8 cellular contexts compared by ENCODE assay signal in the genomic region with DNA sequence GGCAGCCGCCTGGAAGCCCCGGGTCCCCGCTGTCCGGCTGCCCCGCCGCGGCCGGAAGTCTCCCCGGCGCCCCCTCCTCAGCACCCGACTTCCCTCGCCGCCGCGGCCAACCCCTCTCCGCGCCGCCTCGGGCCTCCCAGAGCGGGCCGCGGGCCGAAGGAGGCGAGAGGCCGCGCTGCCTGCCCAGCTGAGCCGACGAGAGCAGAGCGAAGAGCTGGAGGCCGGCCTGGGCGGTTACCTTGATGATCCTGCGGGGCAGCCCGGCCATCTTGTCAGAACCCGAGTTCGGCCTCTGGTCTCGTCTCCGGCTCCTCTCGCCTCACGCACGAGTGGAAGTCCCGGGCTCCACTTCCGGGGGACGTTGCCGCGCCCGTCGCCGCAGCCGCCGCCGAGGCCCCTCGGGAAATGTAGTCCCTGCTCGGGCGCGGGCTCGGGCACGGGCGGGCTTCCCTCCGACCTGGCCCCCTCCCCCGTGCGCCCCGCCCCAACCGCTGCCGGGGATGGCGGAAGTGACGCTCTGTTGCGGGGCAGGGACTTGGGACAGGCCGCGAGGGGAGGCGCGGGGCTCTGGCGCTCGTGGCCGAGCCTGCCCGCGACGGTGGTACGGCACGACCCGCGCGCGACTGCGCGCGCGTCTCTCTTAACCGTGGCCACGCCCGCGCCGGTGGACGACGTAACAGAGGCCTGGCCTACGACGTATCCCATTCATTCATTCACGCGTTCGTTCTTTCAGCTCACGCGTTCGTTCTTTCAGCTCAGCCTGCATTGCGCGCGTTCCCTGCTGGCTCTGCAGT. TPM values are rescaled to one million over a fixed set of nuclear protein-coding genes. Genes with fewer than 3 reads are reported as not detected.
DNase-seq lines count a peak whose midpoint lies in the region; ATAC-seq, FAIRE-seq and TF ChIP-seq lines count a peak whose summit lies in the region.

A gene with protein sequence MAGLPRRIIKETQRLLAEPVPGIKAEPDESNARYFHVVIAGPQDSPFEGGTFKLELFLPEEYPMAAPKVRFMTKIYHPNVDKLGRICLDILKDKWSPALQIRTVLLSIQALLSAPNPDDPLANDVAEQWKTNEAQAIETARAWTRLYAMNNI (minus strand): TSS at position 331 of the 794 bp plus-strand sequence. CDS start 63 bp downstream, at position 268.

- H3K27me3 ChIP-seq in pancreas (no peaks in the 10 kb centered on the region), thyroid gland (no peaks in the 10 kb centered on the region)

- H3K4me1 ChIP-seq in pancreas (peaks cover 0 to 19% (median 19%) of the 10 kb centered on the region in 3 donors), thyroid gland (peaks cover 17 to 18% of the 10 kb centered on the region in 2 donors)

- peak within 1 kb of the TSS; percentile 74 to 99 (median 90) for H3K4me3 ChIP-seq in pancreas
- peak within 1 kb of the TSS; percentile 94 to 100 (median 99) for H3K4me3 ChIP-seq in thyroid gland (replicated peaks in 1 of 3)

- TF ChIP-seq CTCF in pancreas (IDR thresholded peaks at IDR 0.05) (no peak), thyroid gland (IDR thresholded peaks at IDR 0.05) (no peak)

- no peaks in the 10 kb centered on the region for H3K9me3 Mint-ChIP-seq in activated naive CD8-positive, alpha-beta T cell treated with anti-CD3 and anti-CD28 coated beads, Interleukin-2, amount 50 U/mL, for 24 hours

- peak within 1 kb of the TSS; percentile 83 to 89 (median 84) for H3K27ac ChIP-seq in pancreas
- H3K27ac ChIP-seq in thyroid gland = peak within 1 kb of the TSS; percentile 49 to 84 (median 84)

- H3K27me3 Mint-ChIP-seq in activated naive CD8-positive, alpha-beta T cell treated with anti-CD3 and anti-CD28 coated beads, Interleukin-2, amount 50 U/mL, for 24 hours = no peaks in the 10 kb centered on the region

- H3K4me3 Mint-ChIP-seq in activated naive CD8-positive, alpha-beta T cell treated with anti-CD3 and anti-CD28 coated beads, Interleukin-2, amount 50 U/mL, for 24 hours = peak within 1 kb of the TSS; percentile 98

- TF ChIP-seq POLR2A in GM12891 (IDR thresholded peaks at IDR 0.05; ENCODE audit: low read depth, low read length) = peak; percentile 80
- peak; percentile 19 to 75 for TF ChIP-seq POLR2A in thyroid gland (IDR thresholded peaks at IDR 0.05)

- peak within 1 kb of the TSS; percentile 99 for H3K27ac Mint-ChIP-seq in activated naive CD8-positive, alpha-beta T cell treated with anti-CD3 and anti-CD28 coated beads, Interleukin-2, amount 50 U/mL, for 24 hours

- peak; percentile 83 for ATAC-seq in HG02798 (IDR thresholded peaks at IDR 0.05; ENCODE audit: poor library complexity, unreplicated experiment)
- ATAC-seq in activated naive CD8-positive, alpha-beta T cell treated with anti-CD3 and anti-CD28 coated beads, Interleukin-2, amount 50 U/mL, for 24 hours = peak; percentile 90
- peak; percentile 96 for ATAC-seq in Right ventricle myocardium superior (ENCODE audit: poor library complexity)
- peak; percentile 96 to 97 (median 96) for ATAC-seq in pancreas

- 0% methylated on average over 89 to 105 of the region's 105 CpGs for whole genome bisulfite sequencing in pancreas, 2 donors
- 0 to 2% methylated on average over 11 to 12 of the region's 105 CpGs for whole genome bisulfite sequencing in thyroid gland, 2 donors

- H3K9me3 ChIP-seq in pancreas (no peaks in the 10 kb centered on the region), thyroid gland (no peaks in the 10 kb centered on the region)

- H3K36me3 Mint-ChIP-seq in activated naive CD8-positive, alpha-beta T cell treated with anti-CD3 and anti-CD28 coated beads, Interleukin-2, amount 50 U/mL, for 24 hours (ENCODE audit: low read depth) = peaks cover 18% of the 10 kb centered on the region

- H3K36me3 ChIP-seq in pancreas (no peaks in the 10 kb centered on the region), thyroid gland (no peaks in the 10 kb centered on the region)

- H3K4me1 Mint-ChIP-seq in activated naive CD8-positive, alpha-beta T cell treated with anti-CD3 and anti-CD28 coated beads, Interleukin-2, amount 50 U/mL, for 24 hours = peaks cover 55% of the 10 kb centered on the region

- FAIRE-seq in GM12891 (lab: Jason Lieb, UNC) = peak; percentile 94
- no peak for FAIRE-seq in pancreas (lab: Jason Lieb, UNC)

- intact Hi-C loops in Right ventricle myocardium superior (cut with DNase I) = no loop called here
- intact Hi-C loops in pancreas (cut with DNase I) = no loop called here
- intact Hi-C loops in thyroid gland (cut with DNase I) = no loop called here

- DNase-seq in GM12891 (ENCODE audit: insufficient read length, low spot score) (peak; percentile 77), NCI-H1436 (lab: John Stamatoyannopoulos, UW) (peak; percentile 95), SW480 (ENCODE audit: low spot score) (peak; percentile 90), Right ventricle myocardium superior (peak; percentile 97), pancreas (peak; percentile 95 to 98 (median 96)), thyroid gland (peak; percentile 96 to 97)
- peak; percentile 97 for DNase-seq in activated naive CD8-positive, alpha-beta T cell treated with anti-CD3 and anti-CD28 coated beads, Interleukin-2, amount 50 U/mL, for 24 hours

TF ChIP-seq in GM12891, 5 proteins besides CTCF, POLR2A, EP300 and RAD21:
- no peak for TF ChIP-seq PAX5 (IDR thresholded peaks at IDR 0.05; ENCODE audit: insufficient read depth, low read length, severe bottlenecking)
- no peak for TF ChIP-seq SPI1 (IDR thresholded peaks at IDR 0.05; ENCODE audit: low read depth, low read length)
- TF ChIP-seq POU2F2 (IDR thresholded peaks at IDR 0.05; ENCODE audit: low read depth, low read length) = peak; percentile 26; the same call in 1 of the 2 replicates
- TF ChIP-seq POLR2AphosphoS5 (IDR thresholded peaks at IDR 0.05; ENCODE audit: low read depth, low read length) = peak; percentile 51; the same call in 1 of the 2 replicates
- peak; percentile 84 for TF ChIP-seq TAF1 (IDR thresholded peaks at IDR 0.05; ENCODE audit: low read depth, low read length)

RNA-seq across cellular contexts. Expression of the gene that starts here (rescaled TPM):
- 189 TPM for polyA plus RNA-seq in GM12891 (2012; ENCODE audit: low read depth, missing spikeins)
- total RNA-seq in Right ventricle myocardium superior (77.3 TPM), pancreas (10 to 100 TPM; 14.7 to 33.2 (median 21.5) TPM), thyroid gland (10 to 100 TPM; 22.3 to 55.9 (median 30.8) TPM)
- polyA plus RNA-seq in pancreas = 10 to 100 TPM; 18.3 to 32.7 TPM

Comparison
In these comparisons a context has a peak if more than half of its experiments do, and no peak if none do; other contexts are left out.
1. Peak in every context shown above with its lines: DNase-seq, ATAC-seq, H3K4me3 ChIP-seq and H3K27ac ChIP-seq.